1 cellular context compared by ENCODE assay signal in the genomic region with DNA sequence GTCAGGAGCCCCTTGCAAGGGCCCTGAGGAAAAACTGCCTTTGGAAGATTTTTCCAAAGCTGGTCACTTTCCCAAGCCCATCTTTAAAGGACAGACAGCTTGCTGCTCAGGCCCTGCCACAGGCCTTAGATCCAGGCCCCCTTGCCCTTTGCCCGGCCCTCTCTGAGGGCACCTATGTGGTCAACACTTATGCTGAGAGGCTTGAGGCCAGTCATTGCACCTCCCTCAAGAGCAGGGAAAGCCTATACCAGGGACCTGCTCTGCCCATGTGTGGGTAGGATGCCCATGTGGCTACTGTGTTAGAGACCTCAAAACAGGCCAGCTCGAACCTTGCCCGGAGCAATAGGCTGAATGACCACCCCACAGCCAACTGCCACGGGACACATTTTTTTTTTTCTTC.
TF ChIP-seq lines count a peak whose summit lies in the region.

No MANE protein-coding gene starts in this region.

TF ChIP-seq in GM12878, 131 proteins besides CTCF, POLR2A, EP300 and RAD21:
- TF ChIP-seq ASH2L (IDR thresholded peaks at IDR 0.05; ENCODE audit: borderline replicate concordance, low read depth) = no peak
TF ChIP-seq in GM12878: peak in this region for 0.
